22 cellular contexts compared by ENCODE assay signal in genomic region chr11:1289211-1289935, GRCh38.
"Had no signal": no experiment of that assay in that cellular context is flagged by ENCODE, and none has a peak within 500 bp of the region (broad histone marks: within the 10 kb centered on the region; RNA-seq: fewer than 3 reads in every experiment).

No MANE protein-coding gene starts in this region.

- H3K4me3 ChIP-seq: adrenal gland, coronary artery, gastroesophageal sphincter, pancreas, thoracic aorta had no signal

- DNase-seq: activated CD4-positive, alpha-beta memory T cell treated with anti-CD3 and anti-CD28 coated beads, Interleukin-2, amount 10 ng/mL, durations not matched to agents 7 days and 5 days; activated CD4-positive, alpha-beta T cell treated with anti-CD3 and anti-CD28 coated beads, Interleukin-2, amount 10 ng/mL, durations not matched to agents 24 days and 14 days; activated gamma-delta T cell treated with Interleukin-2 at 50 U/mL for 16 hours; activated T-cell treated with anti-CD3 and anti-CD28 coated beads, Interleukin-2, amount 50 U/mL, for 72 hours; adrenal gland; endodermal cell; islet precursor cell; midbrain; stimulated activated CD4-positive, alpha-beta T cell treated with anti-CD3 and anti-CD28 coated beads, Interleukin-4, amount 100 ng/mL, for 1 hour; stimulated activated naive CD4-positive, alpha-beta T cell had no signal

- H3K4me3 Mint-ChIP-seq: activated CD4-positive, alpha-beta memory T cell treated with anti-CD3 and anti-CD28 coated beads, Interleukin-2, amount 10 ng/mL, durations not matched to agents 7 days and 5 days; activated CD4-positive, alpha-beta T cell treated with anti-CD3 and anti-CD28 coated beads, Interleukin-2, amount 10 ng/mL, durations not matched to agents 24 days and 14 days; activated naive CD4-positive, alpha-beta T cell treated with anti-CD3 and anti-CD28 coated beads, Interleukin-2, amount 50 U/mL, for 24 hours; activated T-cell treated with anti-CD3 and anti-CD28 coated beads, Interleukin-2, amount 50 U/mL, for 72 hours; central memory CD8-positive, alpha-beta T cell; endodermal cell; nephron; T-helper 2 cell treated with Interferon-gamma antibody and Interleukin-4, amounts not matched to agents 5 μg/mL and 100 μg/mL, for 36 hours had no signal

- FAIRE-seq: astrocyte, pancreas had no signal

- H3K9me3 Mint-ChIP-seq: activated CD4-positive, alpha-beta memory T cell treated with anti-CD3 and anti-CD28 coated beads, Interleukin-2, amount 10 ng/mL, durations not matched to agents 7 days and 5 days; activated CD4-positive, alpha-beta T cell treated with anti-CD3 and anti-CD28 coated beads, Interleukin-2, amount 10 ng/mL, durations not matched to agents 24 days and 14 days; activated naive CD4-positive, alpha-beta T cell treated with anti-CD3 and anti-CD28 coated beads, Interleukin-2, amount 50 U/mL, for 24 hours; activated T-cell treated with anti-CD3 and anti-CD28 coated beads, Interleukin-2, amount 50 U/mL, for 72 hours; central memory CD8-positive, alpha-beta T cell; endodermal cell; nephron; T-helper 2 cell treated with Interferon-gamma antibody and Interleukin-4, amounts not matched to agents 5 μg/mL and 100 μg/mL, for 36 hours had no signal

- H3K27me3 Mint-ChIP-seq: activated CD4-positive, alpha-beta memory T cell treated with anti-CD3 and anti-CD28 coated beads, Interleukin-2, amount 10 ng/mL, durations not matched to agents 7 days and 5 days; activated CD4-positive, alpha-beta T cell treated with anti-CD3 and anti-CD28 coated beads, Interleukin-2, amount 10 ng/mL, durations not matched to agents 24 days and 14 days; activated naive CD4-positive, alpha-beta T cell treated with anti-CD3 and anti-CD28 coated beads, Interleukin-2, amount 50 U/mL, for 24 hours; central memory CD8-positive, alpha-beta T cell had no signal

- H3K4me1 ChIP-seq: adrenal gland, pancreas had no signal

- H3K27ac ChIP-seq: adrenal gland, coronary artery, gastroesophageal sphincter, pancreas, thoracic aorta, VCaP had no signal

- H3K27me3 ChIP-seq: adrenal gland, gastroesophageal sphincter, pancreas had no signal

- H3K27ac Mint-ChIP-seq: activated CD4-positive, alpha-beta memory T cell treated with anti-CD3 and anti-CD28 coated beads, Interleukin-2, amount 10 ng/mL, durations not matched to agents 7 days and 5 days; activated CD4-positive, alpha-beta T cell treated with anti-CD3 and anti-CD28 coated beads, Interleukin-2, amount 10 ng/mL, durations not matched to agents 24 days and 14 days; activated naive CD4-positive, alpha-beta T cell treated with anti-CD3 and anti-CD28 coated beads, Interleukin-2, amount 50 U/mL, for 24 hours; activated T-cell treated with anti-CD3 and anti-CD28 coated beads, Interleukin-2, amount 50 U/mL, for 72 hours; endodermal cell; nephron; T-helper 2 cell treated with Interferon-gamma antibody and Interleukin-4, amounts not matched to agents 5 μg/mL and 100 μg/mL, for 36 hours had no signal

- ATAC-seq: activated CD4-positive, CD25-positive, alpha-beta regulatory T cell treated with anti-CD3 and anti-CD28 coated beads, Interleukin-2, amount 50 U/mL, for 24 hours; activated T-cell treated with anti-CD3 and anti-CD28 coated beads, Interleukin-2, amount 50 U/mL, for 72 hours; gastroesophageal sphincter; pancreas; SK-N-SH treated with all-trans-retinoic acid at 6 μM for 48 hours had no signal

- H3K9me3 ChIP-seq: adrenal gland, gastroesophageal sphincter, pancreas, thoracic aorta had no signal

- H3K4me1 Mint-ChIP-seq: activated CD4-positive, alpha-beta memory T cell treated with anti-CD3 and anti-CD28 coated beads, Interleukin-2, amount 10 ng/mL, durations not matched to agents 7 days and 5 days; activated CD4-positive, alpha-beta T cell treated with anti-CD3 and anti-CD28 coated beads, Interleukin-2, amount 10 ng/mL, durations not matched to agents 24 days and 14 days; activated naive CD4-positive, alpha-beta T cell treated with anti-CD3 and anti-CD28 coated beads, Interleukin-2, amount 50 U/mL, for 24 hours; endodermal cell had no signal
